ENCODE assay signal across 23 cellular contexts in the genomic region with DNA sequence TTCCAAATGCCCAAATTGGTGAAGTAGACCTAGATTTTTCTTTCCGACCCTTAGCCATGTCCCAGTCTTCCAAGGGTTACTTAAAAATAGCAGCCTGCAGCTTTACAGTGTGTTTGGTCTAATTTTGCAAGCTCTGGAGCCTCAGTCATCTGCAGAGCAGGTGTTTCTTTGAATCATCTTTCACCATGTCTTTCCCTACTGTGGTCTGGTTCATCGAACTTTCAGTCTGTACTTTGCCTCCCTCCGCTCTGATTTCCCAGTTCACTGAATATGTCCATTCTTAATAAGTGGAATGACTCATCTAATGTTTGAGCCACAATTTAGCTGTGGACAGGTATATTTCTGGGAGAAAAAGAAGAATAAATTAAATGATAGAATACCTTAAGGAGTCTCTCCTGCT.
"Had no signal": no experiment of that assay in that cellular context is flagged by ENCODE, and none has a peak within 500 bp of the region (broad histone marks: within the 10 kb centered on the region; RNA-seq: fewer than 3 reads in every experiment).

No MANE protein-coding gene starts in this region.

- H3K4me1 ChIP-seq: adrenal gland, ascending aorta, left lung, neural progenitor cell, prostate gland, right atrium auricular region, upper lobe of left lung had no signal

- H3K27me3 Mint-ChIP-seq: activated naive CD8-positive, alpha-beta T cell; naive thymus-derived CD4-positive, alpha-beta T cell had no signal

- ATAC-seq: esophagus mucosa; left lung; naive thymus-derived CD4-positive, alpha-beta T cell; stimulated activated naive CD8-positive, alpha-beta T cell treated with anti-CD3 and anti-CD28 coated beads, Interleukin-15, Interleukin-2, amounts not matched to agents 100 U/mL and 50 U/mL, for 24 hours; WTC11 had no signal

- H3K27ac ChIP-seq: adrenal gland, ascending aorta, left lung, neural progenitor cell, prostate gland, right atrium auricular region, upper lobe of left lung had no signal

- H3K4me2 ChIP-seq: neural progenitor cell had no signal

- H3K9me3 ChIP-seq: ascending aorta, left lung, prostate gland, right atrium auricular region, upper lobe of left lung had no signal

- FAIRE-seq: frontal cortex had no signal

- H3K36me3 Mint-ChIP-seq: activated naive CD8-positive, alpha-beta T cell; naive thymus-derived CD4-positive, alpha-beta T cell; neural progenitor cell; WTC11 had no signal

- DNase-seq: activated T-cell treated with anti-CD3 and anti-CD28 coated beads, Interleukin-2, amount 50 U/mL, for 1 hour; adrenal gland; central memory CD4-positive, alpha-beta T cell; dermis blood vessel endothelial cell; effector CD8-positive, alpha-beta T cell; hippocampal formation; left lung; naive thymus-derived CD4-positive, alpha-beta T cell; stimulated activated CD4-positive, alpha-beta T cell treated with anti-CD3 and anti-CD28 coated beads, Interleukin-12 subunit alpha, Interleukin-12 subunit beta, amount 100 ng/mL, for 4 hours; stimulated activated CD4-positive, alpha-beta T cell treated with anti-CD3 and anti-CD28 coated beads, Interleukin-4, amount 100 ng/mL, for 4 hours; stimulated activated naive CD8-positive, alpha-beta T cell treated with anti-CD3 and anti-CD28 coated beads, Interleukin-15, Interleukin-2, amounts not matched to agents 100 U/mL and 50 U/mL, for 24 hours; T1000; upper lobe of left lung had no signal

- H3K27me3 ChIP-seq: adrenal gland, ascending aorta, left lung, neural progenitor cell, right atrium auricular region, upper lobe of left lung had no signal

- H3K9ac ChIP-seq: neural progenitor cell had no signal

- H2AFZ ChIP-seq: neural progenitor cell had no signal

- H3K4me1 Mint-ChIP-seq: naive thymus-derived CD4-positive, alpha-beta T cell; WTC11 had no signal

- H3K4me3 Mint-ChIP-seq: activated naive CD8-positive, alpha-beta T cell; naive thymus-derived CD4-positive, alpha-beta T cell; neural progenitor cell; T-helper 1 cell treated with Interleukin-12 subunit alpha and Interleukin-12 subunit beta and Interleukin-4 antibody, amounts not matched to agents 30 μg/mL and 1 μg/mL, for 36 hours; WTC11 had no signal

- H3K36me3 ChIP-seq: adrenal gland, ascending aorta, left lung, neural progenitor cell, prostate gland, right atrium auricular region, upper lobe of left lung had no signal

- H3K4me3 ChIP-seq: adrenal gland, ascending aorta, left lung, lung, neural progenitor cell, prostate gland, right atrium auricular region, upper lobe of left lung had no signal

- H3K27ac Mint-ChIP-seq: activated naive CD8-positive, alpha-beta T cell; naive thymus-derived CD4-positive, alpha-beta T cell; neural progenitor cell; T-helper 1 cell treated with Interleukin-12 subunit alpha and Interleukin-12 subunit beta and Interleukin-4 antibody, amounts not matched to agents 30 μg/mL and 1 μg/mL, for 36 hours; WTC11 had no signal

- H3K9me3 Mint-ChIP-seq: neural progenitor cell; T-helper 1 cell treated with Interleukin-12 subunit alpha and Interleukin-12 subunit beta and Interleukin-4 antibody, amounts not matched to agents 30 μg/mL and 1 μg/mL, for 36 hours; WTC11 had no signal
